8 cellular contexts compared by ENCODE assay signal in the genomic region with DNA sequence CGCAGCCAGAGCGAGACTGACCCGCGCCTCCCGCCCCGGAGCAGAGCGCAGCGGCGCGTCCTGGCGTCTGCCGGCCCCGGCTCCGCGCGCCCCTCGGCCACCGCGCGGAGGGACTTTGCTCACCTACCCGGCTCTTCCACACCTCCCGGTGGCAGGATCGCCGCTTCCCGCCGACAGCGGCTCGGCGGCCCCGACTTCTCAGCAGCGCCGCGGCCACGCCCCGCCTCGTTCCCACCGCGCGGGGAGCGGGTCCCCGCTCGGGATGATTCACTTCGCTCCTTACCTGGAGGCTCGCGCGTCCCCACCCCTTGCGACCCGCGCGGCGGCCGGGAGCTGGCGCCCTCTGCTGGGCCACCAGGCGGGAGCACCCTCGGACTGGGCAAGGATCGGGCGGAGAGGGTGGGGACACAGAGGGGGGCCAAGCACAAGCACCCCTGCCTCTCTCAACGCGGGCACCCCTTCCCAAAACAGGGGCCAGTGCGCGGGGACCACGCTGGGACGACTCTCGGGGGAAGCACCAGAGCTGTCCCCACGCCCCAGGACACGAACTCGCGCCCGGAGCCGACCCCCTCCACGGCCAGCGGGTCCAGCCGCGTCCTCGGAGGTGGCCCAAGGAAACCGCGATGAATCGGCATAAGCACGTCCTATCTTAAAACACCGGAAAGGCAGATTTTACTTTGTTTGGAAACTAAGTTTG.
DNase-seq lines count a peak whose midpoint lies in the region; ATAC-seq and TF ChIP-seq lines count a peak whose summit lies in the region.

No MANE protein-coding gene starts in this region.

- H3K4me1 ChIP-seq in IMR-90 (ENCODE audit: control insufficient read depth, insufficient read depth, low read length): peaks cover 5% of the 10 kb centered on the region
- H3K4me1 ChIP-seq in thyroid gland: peaks cover 27 to 41% of the 10 kb centered on the region in 2 donors

- no peak; the same call in 1 of the 2 replicates for TF ChIP-seq POLR2A in IMR-90 (IDR thresholded peaks at IDR 0.05; ENCODE audit: low read depth, low read length)
- peak; percentile 3 to 91 for TF ChIP-seq POLR2A in thyroid gland (IDR thresholded peaks at IDR 0.05)

- H2AK9ac ChIP-seq in IMR-90 (replicated peaks; ENCODE audit: low read depth, low read length, poor library complexity): peak overlapping the region; percentile 93

- peaks cover 1% of the 10 kb centered on the region; the same call in 1 of the 2 replicates for H3K9me1 ChIP-seq in IMR-90 (ENCODE audit: insufficient read depth, low read length)

- H3K27me3 Mint-ChIP-seq in osteocyte (ENCODE audit: unreplicated experiment): no peaks in the 10 kb centered on the region

- H3K27me3 ChIP-seq in IMR-90 (ENCODE audit: control insufficient read depth, insufficient read depth, low read length) (no peaks in the 10 kb centered on the region), thyroid gland (no peaks in the 10 kb centered on the region)

- peak overlapping the region; percentile 86 for H2BK5ac ChIP-seq in IMR-90 (ENCODE audit: low read depth, low read length, poor library complexity, severe bottlenecking)

- peak overlapping the region; percentile 42 for H4K5ac ChIP-seq in IMR-90 (ENCODE audit: low read depth, low read length)

- peak overlapping the region; percentile 74; the same call in 2 of the 3 replicates for H2BK15ac ChIP-seq in IMR-90 (ENCODE audit: low read depth, low read length)

- peak overlapping the region; percentile 77 for H3K9ac ChIP-seq in IMR-90 (ENCODE audit: low read depth, low read length)

- H3K79me1 ChIP-seq in IMR-90 (ENCODE audit: low read depth in 1 of 2, low read length in 2 of 2): peaks cover 22 to 44% of the 10 kb centered on the region in 2 experiments; a peak in 3 of 4 replicates

- H2AFZ ChIP-seq in IMR-90 (replicated peaks; ENCODE audit: low read length, poor library complexity): peak overlapping the region; percentile 95

- H3K27ac ChIP-seq in IMR-90 (ENCODE audit: insufficient read depth, low read length) (peak overlapping the region; percentile 90), thyroid gland (peak overlapping the region; percentile 87 to 99 (median 97))

- peak; percentile 24 for DNase-seq in DMS114 treated with DMSO at 0.1 percent for 48 hours (lab: John Stamatoyannopoulos, UW; ENCODE audit: unreplicated experiment)
- peak; percentile 67 for DNase-seq in IMR-90
- peak; percentile 79 for DNase-seq in RPMI8226
- DNase-seq in activated gamma-delta T cell treated with Interleukin-2 at 50 U/mL for 16 hours: peak; percentile 81
- DNase-seq in germinal center (ENCODE audit: low spot score): peak; percentile 81
- peak; percentile 94 for DNase-seq in osteocyte (ENCODE audit: extremely low spot score, unreplicated experiment)
- DNase-seq in thyroid gland: peak; percentile 92 to 93

- CTCF ChIA-PET in IMR-90 (lab: Yijun Ruan, JAX): interaction anchor here (1.9 kb wide), 1 partner anchor 107 kb away, joined by 7 read pairs; no protein-coding TSS in a partner anchor

- H3K9me3 ChIP-seq in IMR-90 (ENCODE audit: control insufficient read depth, insufficient read depth, low read length) (no peaks in the 10 kb centered on the region), thyroid gland (no peaks in the 10 kb centered on the region)

- peak overlapping the region; percentile 87 for H3K23ac ChIP-seq in IMR-90 (ENCODE audit: low read depth, low read length)

- WGBS in IMR-90 (ENCODE audit: extremely low coverage in 2 of 2, insufficient read length in 1 of 2), 2 experiments: 0% methylated on average over 36 of the region's 80 CpGs; no CpG with 5 or more reads in 1 of the 2 experiments
- 0% methylated on average over 5 to 37 of the region's 80 CpGs for WGBS in thyroid gland, 2 donors

- peak; percentile 81 for TF ChIP-seq CTCF in IMR-90 (conservative IDR thresholded peaks at IDR 0.05; ENCODE audit: low read depth, low read length)
- TF ChIP-seq CTCF in osteocyte (IDR thresholded peaks at IDR 0.05): peak; percentile 98
- peak; percentile 78 to 97 (median 94) for TF ChIP-seq CTCF in thyroid gland (IDR thresholded peaks at IDR 0.05)

- H3K14ac ChIP-seq in IMR-90 (replicated peaks; ENCODE audit: low read depth, low read length): peak overlapping the region; percentile 91

- H4K20me1 ChIP-seq in IMR-90 (ENCODE audit: insufficient read depth, low read length): peaks cover 34% of the 10 kb centered on the region

- H3K18ac ChIP-seq in IMR-90 (ENCODE audit: low read depth, low read length): peak overlapping the region; percentile 67

- POLR2A ChIA-PET in IMR-90 (lab: Charles Lee; ENCODE audit: unreplicated experiment): interaction anchor here (1.2 to 1.5 kb wide), 2 partner anchors 70 to 211 kb away, joined by 3 to 5 read pairs; no protein-coding TSS in a partner anchor

- H3K36me3 Mint-ChIP-seq in osteocyte (ENCODE audit: unreplicated experiment): peaks cover 7% of the 10 kb centered on the region

- peak overlapping the region; percentile 81 for H3K4me3 ChIP-seq in IMR-90 (ENCODE audit: insufficient read depth, low read depth, low read length)
- peak overlapping the region; percentile 34 to 83 (median 80) for H3K4me3 ChIP-seq in thyroid gland (replicated peaks in 1 of 3)

- H3K4me1 Mint-ChIP-seq in osteocyte (ENCODE audit: unreplicated experiment): peaks cover 50% of the 10 kb centered on the region

- dilution Hi-C loops in IMR-90 (cut with HindIII; ENCODE audit: low sequenced_read_pairs, unreplicated experiment): no loop called here

- TF ChIP-seq RAD21 in IMR-90 (IDR thresholded peaks at IDR 0.05; ENCODE audit: low read length): peak; percentile 71

- peak overlapping the region; percentile 91; the same call in 1 of the 2 replicates for H2AK5ac ChIP-seq in IMR-90 (ENCODE audit: low read depth, low read length)

- peak overlapping the region; percentile 81; the same call in 1 of the 2 replicates for H3K56ac ChIP-seq in IMR-90 (ENCODE audit: extremely low read depth, insufficient read depth, low read length)

- no peaks in the 10 kb centered on the region for H3K36me3 ChIP-seq in IMR-90 (ENCODE audit: control insufficient read depth, insufficient read depth, low read length)
- H3K36me3 ChIP-seq in thyroid gland: no peaks in the 10 kb centered on the region

- peak overlapping the region; percentile 97 for H2BK120ac ChIP-seq in IMR-90 (ENCODE audit: low read depth, low read length)

- in situ Hi-C loops in IMR-90 (cut with MboI; ENCODE audit: low sequenced_read_pairs): no loop called here

- peak overlapping the region; percentile 38 to 74; a peak in 3 of 4 replicates for H4K8ac ChIP-seq in IMR-90 (ENCODE audit: low read depth in 2 of 2, low read length in 2 of 2)

- BruUV-seq in IMR-90 (replicated peaks; lab: Mats Ljungman, UMichigan): no TSS peak

- H3K27ac Mint-ChIP-seq in osteocyte (ENCODE audit: unreplicated experiment): peak overlapping the region; percentile 57

- peak overlapping the region; percentile 80 for H3K4me3 Mint-ChIP-seq in osteocyte (ENCODE audit: unreplicated experiment)

- H3K4me2 ChIP-seq in IMR-90 (ENCODE audit: low read depth, low read length): peak overlapping the region; percentile 80

- H2BK20ac ChIP-seq in IMR-90 (ENCODE audit: low read depth, low read length): peak overlapping the region; percentile 82

- peak overlapping the region; percentile 94 for H3K4ac ChIP-seq in IMR-90 (ENCODE audit: low read depth, low read length)

- intact Hi-C loops in IMR-90 (cut with micrococcal nuclease): loop anchor here (1.0 to 5.0 kb wide), 7 partner anchors 49 to 267 kb away; no protein-coding TSS in a partner anchor
- intact Hi-C loops in thyroid gland (cut with DNase I): loop anchor here (10.0 kb wide), 2 partner anchors 101 to 141 kb away; partner anchors contain the start of gene SVIL

- peak; percentile 82 for ATAC-seq in GM21526 (IDR thresholded peaks at IDR 0.05; ENCODE audit: low FRiP score, unreplicated experiment)
- ATAC-seq in IMR-90 (ENCODE audit: low read depth): peak; percentile 77

- peak overlapping the region; percentile 92 for H4K91ac ChIP-seq in IMR-90 (ENCODE audit: insufficient read depth, low read depth, low read length)

- no peaks in the 10 kb centered on the region for H3K9me3 Mint-ChIP-seq in osteocyte (ENCODE audit: unreplicated experiment)

TF ChIP-seq in IMR-90, 13 proteins besides CTCF, POLR2A, EP300 and RAD21:
- TF ChIP-seq RFX5 (IDR thresholded peaks at IDR 0.05; ENCODE audit: low read depth, low read length): no peak
- peak; percentile 63 for TF ChIP-seq SMC3 (IDR thresholded peaks at IDR 0.05; ENCODE audit: low read depth, low read length)
- peak; percentile 99 for TF ChIP-seq MAZ (IDR thresholded peaks at IDR 0.05; ENCODE audit: borderline replicate concordance, low read depth, low read length)
- peak; percentile 27; the same call in 1 of the 2 replicates for TF ChIP-seq MXI1 (IDR thresholded peaks at IDR 0.05; ENCODE audit: borderline replicate concordance, low read depth, low read length)

Comparison
In these comparisons a context has a peak if more than half of its experiments do, and no peak if none do; other contexts are left out.
1. Peak in every context shown above with its lines: DNase-seq, ATAC-seq, H3K4me3 ChIP-seq and H3K27ac ChIP-seq.
2. DNase-seq: peak in every context shown above with its lines; median percentile 94 in osteocyte; 92 in thyroid gland; 81 in activated gamma-delta T cell treated with Interleukin-2 at 50 U/mL for 16 hours; 81 in germinal center; 79 in RPMI8226; 67 in IMR-90; 24 in DMS114 treated with DMSO at 0.1 percent for 48 hours.